Comparison of ENCODE assay signal across 7 cellular contexts in the genomic region with DNA sequence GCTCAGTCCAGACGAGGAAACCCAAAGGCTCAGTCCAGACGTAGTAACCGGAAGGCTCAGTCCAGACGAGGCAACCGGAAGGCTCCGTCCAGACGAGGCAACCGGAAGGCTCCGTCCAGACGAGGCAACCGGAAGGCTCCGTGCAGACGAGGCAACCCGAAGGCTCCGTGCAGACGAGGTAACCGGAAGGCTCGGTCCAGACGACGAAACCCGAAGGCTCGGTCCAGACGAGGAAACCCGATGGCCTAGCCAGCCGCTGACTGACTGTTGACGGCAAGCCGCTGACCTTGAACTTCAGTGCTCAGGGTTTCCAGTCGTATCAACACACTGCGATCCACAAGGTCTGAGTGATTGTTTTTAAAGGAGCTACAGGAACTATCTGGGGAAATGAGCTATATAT.
"Had no signal": no experiment of that assay in that cellular context is flagged by ENCODE, and none has a peak within 500 bp of the region (broad histone marks: within the 10 kb centered on the region; RNA-seq: fewer than 3 reads in every experiment).

No MANE protein-coding gene starts in this region.

- DNase-seq: GDM1, GF-D8 had no signal

- ATAC-seq: GM12878 had no signal

- FAIRE-seq: GM12878, GM12891, GM12892, GM18507, GM19239 had no signal

- H3K4me3 ChIP-seq: GM12878 had no signal
